In the genomic region with DNA sequence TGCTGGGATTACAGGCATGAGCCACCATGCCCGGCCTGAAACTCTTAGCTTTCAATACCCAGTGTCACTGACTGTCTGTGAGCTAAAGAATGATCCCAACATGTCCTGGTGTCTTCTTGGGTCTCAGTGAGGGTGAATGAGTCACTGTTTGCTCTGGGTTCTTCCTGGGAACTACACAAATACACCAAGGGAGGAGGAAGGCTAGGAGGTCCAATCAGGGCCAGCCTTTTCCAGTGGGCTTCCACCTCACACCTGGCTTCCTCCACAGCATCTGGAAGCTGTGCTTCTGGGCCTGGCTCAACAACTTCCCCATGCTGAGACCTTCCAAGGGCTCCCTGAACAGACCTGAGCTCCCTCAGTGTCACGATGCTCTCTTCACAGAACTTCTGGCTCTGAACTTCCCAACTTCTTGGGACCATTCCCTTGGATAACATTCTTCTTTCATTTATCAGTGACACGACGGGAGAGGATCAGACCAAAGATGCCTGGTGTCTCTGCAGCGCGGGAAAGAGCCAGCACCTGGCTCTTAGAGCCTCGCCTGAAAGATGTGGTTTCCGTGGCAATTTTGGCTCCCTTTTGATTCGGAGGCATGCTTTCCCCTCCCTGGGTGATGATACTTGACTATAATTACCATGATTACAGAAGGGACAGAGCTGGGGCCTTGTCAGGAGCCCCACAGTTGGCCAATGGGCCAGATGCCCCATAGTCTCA, we compare ENCODE assay signal across 13 cellular contexts. TPM values are rescaled to one million over a fixed set of nuclear protein-coding genes. Genes with fewer than 3 reads are reported as not detected.
A peak's percentile ranks its signal among the peaks of the same experiment; 100 is the strongest.
DNase-seq lines count a peak whose midpoint lies in the region; TF ChIP-seq lines count a peak whose summit lies in the region.
"Had no signal": no experiment of that assay in that cellular context is flagged by ENCODE, and none has a peak within 500 bp of the region (broad histone marks: within the 10 kb centered on the region; RNA-seq: fewer than 3 reads in every experiment).

No MANE protein-coding gene starts in this region.

- H3K4me3 Mint-ChIP-seq in HFFc6: no peak overlapping the region

- DNase-seq in COR-L47 (lab: John Stamatoyannopoulos, UW) (peak; percentile 76), HFFc6 (no peak), NCI-H2227 treated with DMSO at 0.1 percent for 48 hours (lab: John Stamatoyannopoulos, UW) (peak; percentile 81), epithelial cell of esophagus (ENCODE audit: low read depth) (peak; percentile 42), SJCRH30 (no peak), NOMO-1 (lab: John Stamatoyannopoulos, UW; ENCODE audit: unreplicated experiment in 2 of 2) (no peak), DMS 273 (lab: John Stamatoyannopoulos, UW; ENCODE audit: unreplicated experiment) (no peak), NOMO-1 treated with dmso at 0.1 percent for 144 hours (lab: John Stamatoyannopoulos, UW; ENCODE audit: unreplicated experiment) (no peak)
- DNase-seq: BE2C, hypothalamus had no signal

- H3K4me3 ChIP-seq in epithelial cell of esophagus (ENCODE audit: low read length) (no peak overlapping the region), SJCRH30 (no peak overlapping the region)
- H3K4me3 ChIP-seq: esophagus muscularis mucosa, HAP-1 had no signal

- H3K27ac Mint-ChIP-seq in HFFc6: peak overlapping the region; percentile 43; the same call in 1 of the 2 replicates

- no peaks in the 10 kb centered on the region for H3K4me1 ChIP-seq in SJCRH30
- H3K4me1 ChIP-seq: BE2C, esophagus muscularis mucosa, HAP-1 had no signal

- H3K9me3 Mint-ChIP-seq in HFFc6: no peaks in the 10 kb centered on the region

- peaks cover 15% of the 10 kb centered on the region for H3K36me3 Mint-ChIP-seq in HFFc6 (ENCODE audit: low read depth)

- H3K27ac ChIP-seq in SJCRH30: no peak overlapping the region
- H3K27ac ChIP-seq: esophagus muscularis mucosa had no signal

- TF ChIP-seq CTCF in HFFc6 (IDR thresholded peaks at IDR 0.05) (no peak), epithelial cell of esophagus (IDR thresholded peaks at IDR 0.05; ENCODE audit: insufficient read depth, low read depth, low read length, missing control alignments) (no peak)

- peaks cover 18% of the 10 kb centered on the region for H3K36me3 ChIP-seq in SJCRH30
- H3K36me3 ChIP-seq: BE2C, HAP-1 had no signal

- H3K27me3 Mint-ChIP-seq in HFFc6 (ENCODE audit: insufficient read depth): no peaks in the 10 kb centered on the region; the same call in 1 of the 2 replicates

- no peaks in the 10 kb centered on the region for H3K9me3 ChIP-seq in SJCRH30 (replicated peaks)
- H3K9me3 ChIP-seq: BE2C, esophagus muscularis mucosa, HAP-1 had no signal

- H3K27me3 ChIP-seq in SJCRH30: no peaks in the 10 kb centered on the region
- H3K27me3 ChIP-seq: BE2C, esophagus muscularis mucosa had no signal

- peaks cover 9% of the 10 kb centered on the region; the same call in 1 of the 2 replicates for H3K4me1 Mint-ChIP-seq in HFFc6 (ENCODE audit: low read depth)

RNA-seq across cellular contexts. Expression of a gene that starts 22.3 kb away (rescaled TPM):
- not detected for total RNA-seq in HFFc6 (2021; fragmentation: NEBNext Ultra II Directional; extraction: Animal tissue kit (Norgen Biotek cat#: 25700))
- 0.81 and 0.97 TPM in 2 replicates for total RNA-seq in SJCRH30 (2014; rRNA removed; shearing (Covaris generic))
- total RNA-seq: activated CD8-positive, alpha-beta memory T cell treated with anti-CD3 and anti-CD28 coated beads for 36 hours had no signal

RNA-seq across cellular contexts. Expression of a gene that starts 32.4 kb away (rescaled TPM):
- total RNA-seq in HFFc6 (2021; fragmentation: NEBNext Ultra II Directional; extraction: Animal tissue kit (Norgen Biotek cat#: 25700)): 10 to 100 TPM in 5 of 6 experiments, 1 to 10 TPM in 1; 9.7 to 22.9 (median 18.9) TPM
- total RNA-seq in SJCRH30 (2014; rRNA removed; shearing (Covaris generic)): 122 and 142 TPM in 2 replicates

Comparison
In these comparisons a context has a peak if more than half of its experiments do, and no peak if none do; other contexts are left out.
1. DNase-seq: peak in COR-L47 (single experiment), NCI-H2227 treated with DMSO at 0.1 percent for 48 hours (single experiment) and epithelial cell of esophagus (single experiment); none in HFFc6 (single experiment), SJCRH30 (0 of 2), NOMO-1 (0 of 2), DMS 273 (single experiment) and NOMO-1 treated with dmso at 0.1 percent for 144 hours (single experiment).